9 cellular contexts compared by ENCODE assay signal in genomic region chr16:56652600-56652999, GRCh38. TPM values are rescaled to one million over a fixed set of nuclear protein-coding genes. Genes with fewer than 3 reads are reported as not detected.
"Had no signal": no experiment of that assay in that cellular context is flagged by ENCODE, and none has a peak within 500 bp of the region (broad histone marks: within the 10 kb centered on the region; RNA-seq: fewer than 3 reads in every experiment).

No MANE protein-coding gene starts in this region.

- H3K9me3 ChIP-seq: HAP-1 had no signal

- H3K4me3 ChIP-seq: GM23248, GM23338, HAP-1 had no signal

- H3K27ac ChIP-seq: GM23248 had no signal

- H3K4me2 ChIP-seq: GM23338 had no signal

- H2AFZ ChIP-seq: GM23248, GM23338 had no signal

- DNase-seq: GM23248, GOT3, H9, HCEC 1CT, HFFc6 had no signal

- H3K9ac ChIP-seq: GM23248 had no signal

- H3K36me3 ChIP-seq: HAP-1 had no signal

RNA-seq across cellular contexts. Expression of gene MT1B, which starts 0.9 kb away (rescaled TPM):
- total RNA-seq: GM23248, GM23338, H1, H4, H9, HFFc6 had no signal
- polyA plus RNA-seq: GM23248, GM23338, H1 had no signal

RNA-seq across cellular contexts. Expression of gene MT1F, which starts 5.2 kb away (rescaled TPM):
- total RNA-seq: HFFc6 had no signal

RNA-seq across cellular contexts. Expression of gene MT1A, which starts 14.1 kb away (rescaled TPM):
- total RNA-seq: GM23248, GM23338, H1, H4, H9 had no signal
- polyA plus RNA-seq: H1 had no signal

RNA-seq across cellular contexts. Expression of gene MT1G, which starts 15.3 kb away (rescaled TPM):
- total RNA-seq: GM23248, H4 had no signal

RNA-seq across cellular contexts. Expression of gene MT1H, which starts 17.0 kb away (rescaled TPM):
- total RNA-seq: GM23248, H4, HFFc6 had no signal
- polyA plus RNA-seq: GM23248 had no signal
